In the genomic region with DNA sequence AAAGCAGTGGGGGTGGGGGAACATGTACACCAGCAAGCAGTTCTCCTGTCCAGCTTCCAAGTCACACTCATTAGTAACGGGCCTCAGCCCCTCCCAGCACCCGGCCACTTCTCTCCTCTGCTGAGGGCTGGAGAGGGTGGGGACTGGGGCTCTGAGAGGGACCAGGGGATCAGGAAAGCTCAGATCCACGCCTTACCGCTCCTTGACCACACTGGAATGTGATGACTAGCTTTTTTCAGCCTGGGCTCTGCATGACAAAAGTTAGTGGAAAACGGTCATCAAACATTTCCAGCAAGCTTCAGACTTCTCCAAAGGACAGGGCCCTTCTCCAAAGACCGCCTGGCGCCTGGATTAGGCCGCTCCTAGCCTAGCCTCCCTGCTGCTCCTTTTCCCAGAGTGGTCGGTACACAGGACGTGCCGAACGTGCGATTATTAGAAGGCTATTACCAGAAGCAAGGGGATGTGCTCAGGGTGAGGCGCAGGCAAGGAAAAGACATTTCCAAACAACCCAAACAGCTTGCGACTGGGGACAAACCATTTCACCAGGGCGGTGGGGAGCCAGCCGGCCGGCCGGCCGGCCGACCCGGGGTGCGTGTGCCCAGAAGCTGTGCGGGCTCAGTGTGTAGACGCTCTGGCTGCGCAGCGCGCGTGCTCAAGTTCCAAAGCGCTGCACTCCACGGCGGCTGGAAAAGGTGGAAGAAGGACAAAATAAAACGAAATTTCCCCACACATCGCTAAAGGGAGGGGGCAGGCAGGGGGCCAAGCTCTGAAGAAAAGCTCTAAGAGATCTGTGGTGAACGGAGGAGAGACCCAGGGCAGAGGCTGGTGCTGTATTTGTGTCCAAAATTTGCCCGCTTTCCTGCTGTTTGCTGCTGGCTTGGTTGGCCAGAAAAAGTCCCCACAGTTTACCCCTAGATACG, we compare ENCODE assay signal across 8 cellular contexts. TPM values are rescaled to one million over a fixed set of nuclear protein-coding genes. Genes with fewer than 3 reads are reported as not detected.
A peak's percentile ranks its signal among the peaks of the same experiment; 100 is the strongest.
DNase-seq lines count a peak whose midpoint lies in the region; ATAC-seq and TF ChIP-seq lines count a peak whose summit lies in the region.

No MANE protein-coding gene starts in this region.

- peak overlapping the region; percentile 75 for H3K4me3 Mint-ChIP-seq in chondrocyte (ENCODE audit: unreplicated experiment)
- peak overlapping the region; percentile 70 for H3K4me3 Mint-ChIP-seq in stimulated activated effector memory CD8-positive, alpha-beta T cell treated with anti-CD3 and anti-CD28 coated beads, Interleukin-12 subunit alpha, Interleukin-12 subunit beta, amount 100 ng/mL, for 72 hours

- no peaks in the 10 kb centered on the region for H3K9me3 Mint-ChIP-seq in chondrocyte (ENCODE audit: low read depth)
- no peaks in the 10 kb centered on the region for H3K9me3 Mint-ChIP-seq in stimulated activated effector memory CD8-positive, alpha-beta T cell treated with anti-CD3 and anti-CD28 coated beads, Interleukin-12 subunit alpha, Interleukin-12 subunit beta, amount 100 ng/mL, for 72 hours

- peak; percentile 90 for DNase-seq in ACHN
- DNase-seq in NCI-H2227 treated with DMSO at 0.1 percent for 48 hours (lab: John Stamatoyannopoulos, UW): peak; percentile 19
- no peak for DNase-seq in chondrocyte (ENCODE audit: low spot score)
- DNase-seq in kidney glomerular epithelial cell (lab: John Stamatoyannopoulos, UW): peak; percentile 63
- no peak for DNase-seq in stimulated activated effector memory CD8-positive, alpha-beta T cell treated with anti-CD3 and anti-CD28 coated beads, Interleukin-12 subunit alpha, Interleukin-12 subunit beta, amount 100 ng/mL, for 72 hours (ENCODE audit: low spot score in 2 of 2)
- no peak for DNase-seq in COR-L47 (lab: John Stamatoyannopoulos, UW)

- H3K36me3 Mint-ChIP-seq in chondrocyte (ENCODE audit: low read depth): no peaks in the 10 kb centered on the region
- no peaks in the 10 kb centered on the region for H3K36me3 Mint-ChIP-seq in stimulated activated effector memory CD8-positive, alpha-beta T cell treated with anti-CD3 and anti-CD28 coated beads, Interleukin-12 subunit alpha, Interleukin-12 subunit beta, amount 100 ng/mL, for 72 hours

- H3K4me1 Mint-ChIP-seq in chondrocyte (ENCODE audit: low read depth): peaks cover 39% of the 10 kb centered on the region
- peaks cover 32% of the 10 kb centered on the region for H3K4me1 Mint-ChIP-seq in stimulated activated effector memory CD8-positive, alpha-beta T cell treated with anti-CD3 and anti-CD28 coated beads, Interleukin-12 subunit alpha, Interleukin-12 subunit beta, amount 100 ng/mL, for 72 hours

- ATAC-seq in GM19395 (IDR thresholded peaks at IDR 0.05; ENCODE audit: unreplicated experiment) (peak; percentile 46), GM21447 (IDR thresholded peaks at IDR 0.05; ENCODE audit: unreplicated experiment) (no peak)
- no peak for ATAC-seq in stimulated activated effector memory CD8-positive, alpha-beta T cell treated with anti-CD3 and anti-CD28 coated beads, Interleukin-12 subunit alpha, Interleukin-12 subunit beta, amount 100 ng/mL, for 72 hours

- in situ Hi-C loops in ACHN (cut with HindIII; ENCODE audit: low pct_ligation_motif_present, low pct_unique_long_range_greater_than_20kb, low sequenced_read_pairs): no loop called here

- peak overlapping the region; percentile 97 for H3K27ac Mint-ChIP-seq in chondrocyte (ENCODE audit: unreplicated experiment)
- H3K27ac Mint-ChIP-seq in stimulated activated effector memory CD8-positive, alpha-beta T cell treated with anti-CD3 and anti-CD28 coated beads, Interleukin-12 subunit alpha, Interleukin-12 subunit beta, amount 100 ng/mL, for 72 hours: peak overlapping the region; percentile 15

- H3K27me3 Mint-ChIP-seq in chondrocyte (ENCODE audit: low read depth): no peaks in the 10 kb centered on the region

- TF ChIP-seq CTCF in chondrocyte (IDR thresholded peaks at IDR 0.05): no peak

RNA-seq across cellular contexts. Expression of a gene that starts 51.0 kb away (rescaled TPM):
- 376 to 395 TPM (median 377 TPM) in 3 replicates for total RNA-seq in chondrocyte

Comparison
In these comparisons a context has a peak if more than half of its experiments do, and no peak if none do; other contexts are left out.
1. DNase-seq: peak in ACHN (single experiment), NCI-H2227 treated with DMSO at 0.1 percent for 48 hours (single experiment) and kidney glomerular epithelial cell (single experiment); none in chondrocyte (single experiment), stimulated activated effector memory CD8-positive, alpha-beta T cell treated with anti-CD3 and anti-CD28 coated beads, Interleukin-12 subunit alpha, Interleukin-12 subunit beta, amount 100 ng/mL, for 72 hours (0 of 2) and COR-L47 (single experiment).